ENCODE assay signal across 1 cellular context in genomic region chr12:31603546-31604009, GRCh38.
TF ChIP-seq lines count a peak whose summit lies in the region.

No MANE protein-coding gene starts in this region.

TF ChIP-seq in WTC11, 78 proteins besides CTCF, POLR2A, EP300 and RAD21 (continued from another document):
- no peak for TF ChIP-seq E2F1 (CRISPR knock-in tag; IDR thresholded peaks at IDR 0.05)
TF ChIP-seq in WTC11: peak in this region for 0.
